ENCODE assay signal across 8 cellular contexts in genomic region chr1:778451-779278, GRCh38.
A peak's percentile ranks its signal among the peaks of the same experiment; 100 is the strongest.
DNase-seq lines count a peak whose midpoint lies in the region; ATAC-seq and TF ChIP-seq lines count a peak whose summit lies in the region.
"Not testable (repeated sequence)": the region's sequence is repeated elsewhere in the genome, so short reads cannot be mapped to it uniquely, and the experiment has no call there.

No MANE protein-coding gene starts in this region.

- H3K27me3 ChIP-seq in SJCRH30; mucosa of stomach (ENCODE audit: control insufficient read depth, insufficient read depth, low read length): not testable (repeated sequence)

- DNase-seq in GM19240 (ENCODE audit: insufficient read length, low spot score): peak; percentile 86
- peak; percentile 99 for DNase-seq in SJCRH30
- peak; percentile 99 for DNase-seq in activated naive CD4-positive, alpha-beta T cell treated with anti-CD3 and anti-CD28 coated beads, Interleukin-2, amount 10 ng/mL, durations not matched to agents 7 days and 5 days
- peak; percentile 99 for DNase-seq in fibroblast of pulmonary artery (ENCODE audit: low read depth)
- DNase-seq in stimulated activated CD8-positive, alpha-beta memory T cell treated with anti-CD3 and anti-CD28 coated beads, Interleukin-12 subunit alpha, Interleukin-12 subunit beta, amount 100 ng/mL, for 1 hour (ENCODE audit: low read depth): peak; percentile 97

- CTCF ChIA-PET in activated naive CD4-positive, alpha-beta T cell treated with anti-CD3 and anti-CD28 coated beads, Interleukin-2, amount 10 ng/mL, durations not matched to agents 7 days and 5 days (lab: Charles Lee): not testable (repeated sequence)

- not testable (repeated sequence) for H3K9me3 Mint-ChIP-seq in activated naive CD4-positive, alpha-beta T cell treated with anti-CD3 and anti-CD28 coated beads, Interleukin-2, amount 10 ng/mL, durations not matched to agents 7 days and 5 days

- H3K27ac ChIP-seq in C4-2B (peak overlapping the region; percentile 78), SJCRH30 (peak overlapping the region; percentile 85)

- TF ChIP-seq CTCF in C4-2B (conservative IDR thresholded peaks at IDR 0.05) (peak; percentile 57), fibroblast of pulmonary artery (IDR thresholded peaks at IDR 0.05; ENCODE audit: low read length, missing control alignments) (peak; percentile 6)

- H3K9me3 ChIP-seq in SJCRH30 (replicated peaks); mucosa of stomach (ENCODE audit: control insufficient read depth, low read length): not testable (repeated sequence)

- peaks cover 15% of the 10 kb centered on the region for H3K4me1 Mint-ChIP-seq in activated naive CD4-positive, alpha-beta T cell treated with anti-CD3 and anti-CD28 coated beads, Interleukin-2, amount 10 ng/mL, durations not matched to agents 7 days and 5 days

- not testable (repeated sequence) for H3K36me3 Mint-ChIP-seq in activated naive CD4-positive, alpha-beta T cell treated with anti-CD3 and anti-CD28 coated beads, Interleukin-2, amount 10 ng/mL, durations not matched to agents 7 days and 5 days

- H3K27ac Mint-ChIP-seq in activated naive CD4-positive, alpha-beta T cell treated with anti-CD3 and anti-CD28 coated beads, Interleukin-2, amount 10 ng/mL, durations not matched to agents 7 days and 5 days: peak overlapping the region; percentile 99

- peak; percentile 100 for ATAC-seq in HG03108 (IDR thresholded peaks at IDR 0.05; ENCODE audit: unreplicated experiment)

- not testable (repeated sequence) for H3K36me3 ChIP-seq in SJCRH30; mucosa of stomach (ENCODE audit: control insufficient read depth, insufficient read depth, low read length)

- H3K4me1 ChIP-seq in SJCRH30; mucosa of stomach (ENCODE audit: control insufficient read depth, insufficient read depth, low read length): not testable (repeated sequence)

- not testable (repeated sequence) for H3K27me3 Mint-ChIP-seq in activated naive CD4-positive, alpha-beta T cell treated with anti-CD3 and anti-CD28 coated beads, Interleukin-2, amount 10 ng/mL, durations not matched to agents 7 days and 5 days

- H3K9ac ChIP-seq in mucosa of stomach (ENCODE audit: low read length): peak overlapping the region; percentile 82

- peak overlapping the region; percentile 95 for H3K4me3 ChIP-seq in SJCRH30
- peak overlapping the region; percentile 68 for H3K4me3 ChIP-seq in fibroblast of pulmonary artery (replicated peaks; ENCODE audit: low read depth, low read length)
- H3K4me3 ChIP-seq in mucosa of stomach (ENCODE audit: low read length): not testable (repeated sequence)

- peak overlapping the region; percentile 97 for H3K4me3 Mint-ChIP-seq in activated naive CD4-positive, alpha-beta T cell treated with anti-CD3 and anti-CD28 coated beads, Interleukin-2, amount 10 ng/mL, durations not matched to agents 7 days and 5 days
